21 cellular contexts compared by ENCODE assay signal in genomic region chr2:128755693-128756371, GRCh38.
DNase-seq lines count a peak whose midpoint lies in the region; ATAC-seq and TF ChIP-seq lines count a peak whose summit lies in the region.
"Had no signal": no experiment of that assay in that cellular context is flagged by ENCODE, and none has a peak within 500 bp of the region (broad histone marks: within the 10 kb centered on the region; RNA-seq: fewer than 3 reads in every experiment).

No MANE protein-coding gene starts in this region.

- peaks cover 40 to 62% (median 57%) of the 10 kb centered on the region in 10 experiments for H3K4me1 ChIP-seq in BLaER1 treated with 17β-estradiol and CSF1 and Interleukin-3, amounts not matched to agents 10 nM and 100 nM
- H3K4me1 ChIP-seq: foreskin keratinocyte, HAP-1 had no signal

- peak overlapping the region; percentile 77 to 96 (median 87) for H3K4me2 ChIP-seq in BLaER1 treated with 17β-estradiol and CSF1 and Interleukin-3, amounts not matched to agents 10 nM and 100 nM

- H3K9me3 Mint-ChIP-seq in activated T-helper 17 cell treated with anti-CD3 and anti-CD28 coated beads, Interleukin-2, amount 50 U/mL, for 72 hours: no peaks in the 10 kb centered on the region
- H3K9me3 Mint-ChIP-seq: activated naive CD8-positive, alpha-beta T cell treated with anti-CD3 and anti-CD28 coated beads for 36 hours; natural killer cell treated with Interleukin-12 subunit alpha and Interleukin-12 subunit beta and Interleukin-15 and Interleukin-18, amount 100 ng/mL, for 72 hours had no signal

- ATAC-seq in esophagus mucosa: no peak
- ATAC-seq in activated T-helper 17 cell treated with anti-CD3 and anti-CD28 coated beads, Interleukin-2, amount 50 U/mL, for 72 hours (replicated peaks): no peak
- ATAC-seq: foreskin keratinocyte; natural killer cell treated with Interleukin-12 subunit alpha and Interleukin-12 subunit beta and Interleukin-15 and Interleukin-18, amount 100 ng/mL, for 72 hours; sciatic nerve had no signal

- peak; percentile 14 for TF ChIP-seq CTCF in GM10266 (IDR thresholded peaks at IDR 0.05; ENCODE audit: control insufficient read depth, insufficient read depth, low read depth, missing control alignments)
- TF ChIP-seq CTCF in VCaP (conservative IDR thresholded peaks at IDR 0.05): peak; percentile 48

- H3K27ac Mint-ChIP-seq in activated T-helper 17 cell treated with anti-CD3 and anti-CD28 coated beads, Interleukin-2, amount 50 U/mL, for 72 hours: no peak overlapping the region
- H3K27ac Mint-ChIP-seq: activated CD4-positive, alpha-beta memory T cell treated with anti-CD3 and anti-CD28 coated beads, Interleukin-2, amount 10 ng/mL, durations not matched to agents 7 days and 5 days; activated naive CD8-positive, alpha-beta T cell treated with anti-CD3 and anti-CD28 coated beads for 36 hours; natural killer cell treated with Interleukin-12 subunit alpha and Interleukin-12 subunit beta and Interleukin-15 and Interleukin-18, amount 100 ng/mL, for 72 hours had no signal

- no peaks in the 10 kb centered on the region for H3K36me3 ChIP-seq in BLaER1 treated with 17β-estradiol and CSF1 and Interleukin-3, amounts not matched to agents 10 nM and 100 nM
- H3K36me3 ChIP-seq: HAP-1, left ventricle myocardium inferior, tibial nerve had no signal

- no peaks in the 10 kb centered on the region for H4K20me1 ChIP-seq in BLaER1 treated with 17β-estradiol and CSF1 and Interleukin-3, amounts not matched to agents 10 nM and 100 nM

- H3K9me3 ChIP-seq in BLaER1 treated with 17β-estradiol and CSF1 and Interleukin-3, amounts not matched to agents 10 nM and 100 nM (replicated peaks in 1 of 11): peaks cover 0 to 8% (median 4%) of the 10 kb centered on the region in 11 experiments; a peak in 8 of 22 replicates
- H3K9me3 ChIP-seq: HAP-1, left ventricle myocardium inferior, tibial nerve had no signal

- H3K4me3 Mint-ChIP-seq in activated T-helper 17 cell treated with anti-CD3 and anti-CD28 coated beads, Interleukin-2, amount 50 U/mL, for 72 hours: no peak overlapping the region
- H3K4me3 Mint-ChIP-seq: activated CD4-positive, alpha-beta memory T cell treated with anti-CD3 and anti-CD28 coated beads, Interleukin-2, amount 10 ng/mL, durations not matched to agents 7 days and 5 days; activated naive CD8-positive, alpha-beta T cell treated with anti-CD3 and anti-CD28 coated beads for 36 hours; natural killer cell treated with Interleukin-12 subunit alpha and Interleukin-12 subunit beta and Interleukin-15 and Interleukin-18, amount 100 ng/mL, for 72 hours had no signal

- H3K27me3 ChIP-seq in BLaER1 treated with 17β-estradiol and CSF1 and Interleukin-3, amounts not matched to agents 10 nM and 100 nM: no peaks in the 10 kb centered on the region
- H3K27me3 ChIP-seq: foreskin keratinocyte, tibial nerve had no signal

- H3K27ac ChIP-seq in BLaER1 treated with 17β-estradiol and CSF1 and Interleukin-3, amounts not matched to agents 10 nM and 100 nM: peak overlapping the region in 3 of 11 experiments; percentile 77 to 87 (median 87); a peak in 4 of 22 replicates
- H3K27ac ChIP-seq in VCaP: no peak overlapping the region
- H3K27ac ChIP-seq: foreskin keratinocyte, left ventricle myocardium inferior, tibial nerve had no signal

- H3K4me3 ChIP-seq in BLaER1 treated with 17β-estradiol and CSF1 and Interleukin-3, amounts not matched to agents 10 nM and 100 nM: peak overlapping the region in 3 of 10 experiments; percentile 35 to 49 (median 42); a peak in 3 of 20 replicates
- H3K4me3 ChIP-seq: HAP-1, left ventricle myocardium inferior, tibial nerve had no signal

- no peaks in the 10 kb centered on the region for H3K36me3 Mint-ChIP-seq in activated T-helper 17 cell treated with anti-CD3 and anti-CD28 coated beads, Interleukin-2, amount 50 U/mL, for 72 hours (ENCODE audit: low read depth)
- H3K36me3 Mint-ChIP-seq: activated naive CD8-positive, alpha-beta T cell treated with anti-CD3 and anti-CD28 coated beads for 36 hours; natural killer cell treated with Interleukin-12 subunit alpha and Interleukin-12 subunit beta and Interleukin-15 and Interleukin-18, amount 100 ng/mL, for 72 hours had no signal

- H3K4me1 Mint-ChIP-seq in activated T-helper 17 cell treated with anti-CD3 and anti-CD28 coated beads, Interleukin-2, amount 50 U/mL, for 72 hours: peaks cover 4% of the 10 kb centered on the region

- H3K27me3 Mint-ChIP-seq in activated T-helper 17 cell treated with anti-CD3 and anti-CD28 coated beads, Interleukin-2, amount 50 U/mL, for 72 hours: peaks cover 13% of the 10 kb centered on the region

- DNase-seq in GM10266 (ENCODE audit: extremely low spot score) (no peak), mesenteric fat pad (ENCODE audit: low spot score) (peak; percentile 81), EL (no peak), cerebellum (ENCODE audit: low spot score) (no peak)
- DNase-seq: activated CD4-positive, alpha-beta memory T cell treated with anti-CD3 and anti-CD28 coated beads, Interleukin-2, amount 10 ng/mL, durations not matched to agents 7 days and 5 days; activated effector memory CD4-positive, alpha-beta T cell treated with Interleukin-2 at 50 U/mL for 16 hours; effector CD8-positive, alpha-beta T cell; foreskin keratinocyte; left ventricle myocardium inferior; midbrain; NCI-H2029; T1000 had no signal

- peak overlapping the region in 3 of 11 experiments; percentile 5 to 67 (median 67); a peak in 4 of 22 replicates for H3K9ac ChIP-seq in BLaER1 treated with 17β-estradiol and CSF1 and Interleukin-3, amounts not matched to agents 10 nM and 100 nM
